Comparison of ENCODE assay signal across 20 cellular contexts in the genomic region with DNA sequence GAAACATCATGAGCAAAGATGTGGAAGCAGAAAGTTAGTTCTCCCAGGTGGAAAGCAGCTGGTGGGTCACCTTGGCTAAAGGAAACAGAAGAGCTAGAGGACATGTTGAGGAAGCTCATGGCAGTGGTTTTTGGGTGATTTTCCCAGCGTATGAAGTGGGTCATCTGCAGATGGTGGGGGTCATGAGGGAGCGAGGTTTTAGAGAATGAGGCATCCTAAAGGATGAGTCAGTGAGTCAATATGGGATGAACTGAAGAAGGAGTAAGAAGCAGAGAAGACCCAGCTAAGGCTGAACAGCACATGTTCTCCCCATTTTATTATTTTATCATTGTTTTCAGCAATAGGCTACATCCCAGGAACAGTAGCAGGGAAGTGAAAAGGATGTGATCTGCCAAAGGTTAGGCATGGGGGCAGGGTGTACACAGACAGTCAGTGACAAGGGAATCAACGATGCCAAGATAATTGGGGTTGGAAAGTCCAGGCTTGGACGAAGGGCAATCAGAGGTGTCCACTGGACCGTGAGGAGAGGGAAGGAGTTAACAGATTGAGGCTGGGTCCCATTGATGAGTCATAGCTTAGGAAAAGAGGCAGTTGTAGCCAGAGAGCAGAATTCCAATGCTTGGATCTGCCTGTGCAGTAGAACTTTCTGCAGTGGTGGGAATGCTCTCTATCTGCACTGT.
"Had no signal": no experiment of that assay in that cellular context is flagged by ENCODE, and none has a peak within 500 bp of the region (broad histone marks: within the 10 kb centered on the region; RNA-seq: fewer than 3 reads in every experiment).

No MANE protein-coding gene starts in this region.

- H3K4me1 ChIP-seq: breast epithelium, right atrium auricular region, tibial nerve, vagina had no signal

- FAIRE-seq: keratinocyte had no signal

- H3K27me3 Mint-ChIP-seq: activated T-helper 17 cell treated with anti-CD3 and anti-CD28 coated beads, Interleukin-2, amount 50 U/mL, for 72 hours had no signal

- H3K36me3 ChIP-seq: breast epithelium, vagina had no signal

- H3K9me3 ChIP-seq: breast epithelium, right atrium auricular region, tibial nerve, vagina had no signal

- H3K4me3 Mint-ChIP-seq: activated T-helper 17 cell treated with anti-CD3 and anti-CD28 coated beads, Interleukin-2, amount 50 U/mL, for 72 hours; endodermal cell; nephron had no signal

- H3K27ac ChIP-seq: breast epithelium, dorsolateral prefrontal cortex, right atrium auricular region, skin epidermis, tibial nerve, vagina had no signal

- H3K9me3 Mint-ChIP-seq: endodermal cell, nephron had no signal

- H3K27me3 ChIP-seq: breast epithelium, dorsolateral prefrontal cortex, right atrium auricular region, tibial nerve, vagina had no signal

- DNase-seq: activated CD4-positive, alpha-beta T cell treated with anti-CD3 and anti-CD28 coated beads, Interleukin-2, amount 50 U/mL, for 1 hour; activated naive CD4-positive, alpha-beta T cell treated with Interleukin-2 at 50 U/mL for 16 hours; anterior cingulate cortex; dorsolateral prefrontal cortex; endodermal cell; hippocampal formation; mesendoderm; nucleus accumbens; stimulated activated CD4-positive, alpha-beta T cell treated with anti-CD3 and anti-CD28 coated beads, Interleukin-4, amount 100 ng/mL, for 4 hours; stimulated activated CD8-positive, alpha-beta memory T cell treated with anti-CD3 and anti-CD28 coated beads, Interleukin-4, amount 100 ng/mL, for 48 hours; stimulated activated naive CD4-positive, alpha-beta T cell treated with Interleukin-2 at 50 U/mL for 16 hours; substantia nigra had no signal

- H3K4me3 ChIP-seq: breast epithelium, dorsolateral prefrontal cortex, right atrium auricular region, skin epidermis, tibial nerve, vagina had no signal

- H3K4me1 Mint-ChIP-seq: activated T-helper 17 cell treated with anti-CD3 and anti-CD28 coated beads, Interleukin-2, amount 50 U/mL, for 72 hours; endodermal cell; nephron had no signal

- H3K27ac Mint-ChIP-seq: activated T-helper 17 cell treated with anti-CD3 and anti-CD28 coated beads, Interleukin-2, amount 50 U/mL, for 72 hours; endodermal cell; nephron had no signal
